8 cellular contexts compared by ENCODE assay signal in the genomic region with DNA sequence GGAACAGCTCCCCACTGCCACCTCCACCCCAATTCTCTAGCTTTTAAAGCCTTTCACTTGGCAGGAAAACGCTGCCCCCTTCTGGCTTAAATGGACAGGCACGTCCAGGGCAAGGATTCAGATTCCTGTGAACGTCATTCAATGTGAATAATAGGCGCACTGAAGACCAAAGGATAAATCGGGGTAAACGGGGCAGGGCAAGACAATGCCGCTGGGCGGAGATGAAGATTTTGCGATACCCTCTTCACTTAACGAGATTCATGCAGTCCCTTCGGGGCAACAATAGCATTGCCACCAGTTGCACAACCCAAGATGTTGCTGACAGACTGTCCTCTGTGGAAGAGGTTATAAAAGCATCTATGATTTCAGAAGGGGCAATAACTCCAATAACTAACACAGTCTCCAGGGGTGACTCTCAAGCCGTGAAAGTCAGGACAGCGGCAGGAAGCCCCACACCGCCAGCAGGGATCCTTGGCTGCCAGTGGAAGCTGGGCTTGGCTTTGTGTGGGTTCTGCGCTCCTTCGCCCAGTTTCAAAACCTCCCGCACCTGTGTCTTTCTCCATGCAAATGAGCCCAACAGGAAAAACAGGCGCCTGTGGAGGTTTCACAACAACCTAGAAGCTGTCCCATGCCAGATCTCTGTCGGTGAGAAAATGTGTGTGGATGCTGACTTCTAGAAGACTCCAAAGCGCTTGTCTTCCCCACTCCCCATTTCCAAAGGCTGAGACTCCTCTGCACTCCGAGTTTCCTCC.
DNase-seq lines count a peak whose midpoint lies in the region; ATAC-seq, FAIRE-seq and TF ChIP-seq lines count a peak whose summit lies in the region.

No MANE protein-coding gene starts in this region.

- 11% methylated on average over 21 of the region's 21 CpGs for WGBS in lung, 2 donors

- H3K9me3 ChIP-seq in lung (ENCODE audit: control insufficient read depth in 2 of 2, insufficient read depth in 1 of 2, low read length in 1 of 2), result peaks cover 0 to 4% of the 10 kb centered on the region in 2 donors

- no peak for ATAC-seq in lung (ENCODE audit: insufficient read depth, low FRiP score)
- no peak for ATAC-seq in GM21515 (IDR thresholded peaks at IDR 0.05; ENCODE audit: unreplicated experiment)
- ATAC-seq in HG02884 (IDR thresholded peaks at IDR 0.05; ENCODE audit: unreplicated experiment), result no peak

- peak in 2 of 3 donors; percentile 5 to 8 for DNase-seq in stimulated activated CD4-positive, alpha-beta T cell treated with anti-CD3 and anti-CD28 coated beads, Interleukin-12 subunit alpha, Interleukin-12 subunit beta, amount 100 ng/mL, for 48 hours (ENCODE audit: low read depth in 2 of 3, low spot score in 1 of 3)
- DNase-seq in stimulated activated CD4-positive, alpha-beta T cell treated with anti-CD3 and anti-CD28 coated beads, Interleukin-4, amount 100 ng/mL, for 24 hours, result no peak
- DNase-seq in NCI-H524 treated with DMSO at 0.1 percent for 48 hours (lab: John Stamatoyannopoulos, UW) (peak; percentile 37), bronchial epithelial cell (ENCODE audit: low read depth) (peak; percentile 57), lung (ENCODE audit: low spot score) (no peak), NCI-H1436 (lab: John Stamatoyannopoulos, UW) (no peak)

- peak; percentile 78 for TF ChIP-seq CTCF in bronchial epithelial cell (IDR thresholded peaks at IDR 0.05; ENCODE audit: insufficient read depth, low read length, severe bottlenecking)
- peak; percentile 12 for TF ChIP-seq CTCF in lung (IDR thresholded peaks at IDR 0.05; ENCODE audit: control extremely low read depth, extremely low read depth)

- FAIRE-seq in bronchial epithelial cell (lab: Jason Lieb, UNC), result peak; percentile 62

- H3K27ac ChIP-seq in lung (ENCODE audit: low read depth in 1 of 2, low read length in 1 of 2), result no peak overlapping the region

- H3K4me3 ChIP-seq in bronchial epithelial cell (ENCODE audit: low read depth, low read length) (no peak overlapping the region), lung (no peak overlapping the region)

- H3K27me3 ChIP-seq in bronchial epithelial cell (ENCODE audit: control insufficient read depth, insufficient read depth, low read length) (no peaks in the 10 kb centered on the region), lung (ENCODE audit: control insufficient read depth, insufficient read depth) (no peaks in the 10 kb centered on the region)

- H3K36me3 ChIP-seq in bronchial epithelial cell (ENCODE audit: control insufficient read depth, insufficient read depth, low read length) (no peaks in the 10 kb centered on the region), lung (ENCODE audit: control insufficient read depth in 2 of 2, insufficient read depth in 2 of 2, low read length in 2 of 2) (no peaks in the 10 kb centered on the region)

- H3K4me1 ChIP-seq in lung (ENCODE audit: control insufficient read depth in 2 of 2, insufficient read depth in 2 of 2, low read length in 2 of 2), result no peaks in the 10 kb centered on the region

Comparison
In these comparisons a context has a peak if more than half of its experiments do, and no peak if none do; other contexts are left out.
1. DNase-seq: peak in stimulated activated CD4-positive, alpha-beta T cell treated with anti-CD3 and anti-CD28 coated beads, Interleukin-12 subunit alpha, Interleukin-12 subunit beta, amount 100 ng/mL, for 48 hours (2 of 3), NCI-H524 treated with DMSO at 0.1 percent for 48 hours (single experiment) and bronchial epithelial cell (single experiment); none in stimulated activated CD4-positive, alpha-beta T cell treated with anti-CD3 and anti-CD28 coated beads, Interleukin-4, amount 100 ng/mL, for 24 hours (single experiment), lung (single experiment) and NCI-H1436 (single experiment).